ENCODE assay signal across 21 cellular contexts in genomic region chr15:64014995-64015394, GRCh38. TPM values are rescaled to one million over a fixed set of nuclear protein-coding genes. Genes with fewer than 3 reads are reported as not detected.
DNase-seq lines count a peak whose midpoint lies in the region; ATAC-seq and TF ChIP-seq lines count a peak whose summit lies in the region.
"Had no signal": no experiment of that assay in that cellular context is flagged by ENCODE, and none has a peak within 500 bp of the region (broad histone marks: within the 10 kb centered on the region; RNA-seq: fewer than 3 reads in every experiment).

No MANE protein-coding gene starts in this region.

- DNase-seq in NCI-H2196 (lab: John Stamatoyannopoulos, UW; ENCODE audit: unreplicated experiment), result peak; percentile 7
- DNase-seq in central memory CD8-positive, alpha-beta T cell (ENCODE audit: low spot score in 2 of 2), result no peak
- peak; percentile 82 to 90 (median 89) for DNase-seq in right lobe of liver
- DNase-seq in T-helper 1 cell, result no peak
- DNase-seq in NCI-H1092 (lab: John Stamatoyannopoulos, UW), result no peak
- DNase-seq: activated CD4-positive, alpha-beta memory T cell treated with anti-CD3 and anti-CD28 coated beads for 36 hours; activated naive CD4-positive, alpha-beta T cell treated with anti-CD3 and anti-CD28 coated beads, Interleukin-2, amount 10 ng/mL, durations not matched to agents 7 days and 5 days; activated T-cell treated with anti-CD3 and anti-CD28 coated beads for 4 hours; COR-L47; effector memory CD4-positive, alpha-beta T cell; H9; NCI-H187; NCI-H345; retina; SK-N-SH had no signal

- no peak for TF ChIP-seq CTCF in right lobe of liver (IDR thresholded peaks at IDR 0.05)

- H3K9me3 Mint-ChIP-seq in central memory CD8-positive, alpha-beta T cell, result no peaks in the 10 kb centered on the region
- no peaks in the 10 kb centered on the region for H3K9me3 Mint-ChIP-seq in stimulated activated memory B cell treated with anti-CD40 and anti-IgM and Interleukin-4, amounts not matched to agents 10 μg/mL and 1 μg/mL and 100 μg/mL, for 72 hours
- H3K9me3 Mint-ChIP-seq: activated CD4-positive, alpha-beta memory T cell treated with anti-CD3 and anti-CD28 coated beads for 36 hours; activated naive CD4-positive, alpha-beta T cell treated with anti-CD3 and anti-CD28 coated beads, Interleukin-2, amount 10 ng/mL, durations not matched to agents 7 days and 5 days; H9; WTC11 had no signal

- peaks cover 16% of the 10 kb centered on the region for H3K4me1 Mint-ChIP-seq in central memory CD8-positive, alpha-beta T cell
- H3K4me1 Mint-ChIP-seq in stimulated activated memory B cell treated with anti-CD40 and anti-IgM and Interleukin-4, amounts not matched to agents 10 μg/mL and 1 μg/mL and 100 μg/mL, for 72 hours, result peaks cover 31% of the 10 kb centered on the region

- no peaks in the 10 kb centered on the region for H3K36me3 ChIP-seq in right lobe of liver
- H3K36me3 ChIP-seq: ascending aorta, thoracic aorta had no signal

- ATAC-seq in central memory CD8-positive, alpha-beta T cell (replicated peaks; ENCODE audit: extremely low read depth, poor library complexity, severe bottlenecking), result no peak
- ATAC-seq in right lobe of liver, result peak; percentile 75 to 89 (median 84)
- ATAC-seq in stimulated activated memory B cell treated with anti-CD40 and anti-IgM and Interleukin-4, amounts not matched to agents 10 μg/mL and 1 μg/mL and 100 μg/mL, for 72 hours, result no peak
- ATAC-seq in GM18873 (IDR thresholded peaks at IDR 0.05; ENCODE audit: low FRiP score, unreplicated experiment), result no peak
- ATAC-seq: K562, WTC11 had no signal

- TF ChIP-seq POLR2A in right lobe of liver (IDR thresholded peaks at IDR 0.05), result no peak

- peaks cover 0 to 40% (median 11%) of the 10 kb centered on the region in 4 donors for H3K4me1 ChIP-seq in right lobe of liver
- H3K4me1 ChIP-seq: ascending aorta had no signal

- intact Hi-C loops in right lobe of liver (cut with DNase I), result no loop called here

- no peaks in the 10 kb centered on the region for H3K27me3 Mint-ChIP-seq in central memory CD8-positive, alpha-beta T cell
- H3K27me3 Mint-ChIP-seq in stimulated activated memory B cell treated with anti-CD40 and anti-IgM and Interleukin-4, amounts not matched to agents 10 μg/mL and 1 μg/mL and 100 μg/mL, for 72 hours, result no peaks in the 10 kb centered on the region
- H3K27me3 Mint-ChIP-seq: activated CD4-positive, alpha-beta memory T cell treated with anti-CD3 and anti-CD28 coated beads for 36 hours; activated naive CD4-positive, alpha-beta T cell treated with anti-CD3 and anti-CD28 coated beads, Interleukin-2, amount 10 ng/mL, durations not matched to agents 7 days and 5 days had no signal

- H3K27ac ChIP-seq in right lobe of liver, result peak overlapping the region in 1 of 3 donors; percentile 60
- H3K27ac ChIP-seq: ascending aorta, thoracic aorta had no signal

- H3K36me3 Mint-ChIP-seq in central memory CD8-positive, alpha-beta T cell (ENCODE audit: insufficient read depth), result peaks cover 7% of the 10 kb centered on the region
- no peaks in the 10 kb centered on the region for H3K36me3 Mint-ChIP-seq in stimulated activated memory B cell treated with anti-CD40 and anti-IgM and Interleukin-4, amounts not matched to agents 10 μg/mL and 1 μg/mL and 100 μg/mL, for 72 hours
- H3K36me3 Mint-ChIP-seq: activated CD4-positive, alpha-beta memory T cell treated with anti-CD3 and anti-CD28 coated beads for 36 hours; activated naive CD4-positive, alpha-beta T cell treated with anti-CD3 and anti-CD28 coated beads, Interleukin-2, amount 10 ng/mL, durations not matched to agents 7 days and 5 days; WTC11 had no signal

- H3K27me3 ChIP-seq in right lobe of liver, result no peaks in the 10 kb centered on the region
- H3K27me3 ChIP-seq: ascending aorta had no signal

- H3K9me3 ChIP-seq in right lobe of liver, result no peaks in the 10 kb centered on the region
- H3K9me3 ChIP-seq: ascending aorta, SK-N-SH, thoracic aorta had no signal

- no peak overlapping the region for H3K4me3 ChIP-seq in right lobe of liver
- H3K4me3 ChIP-seq: ascending aorta, K562, thoracic aorta had no signal

- H3K4me3 Mint-ChIP-seq in central memory CD8-positive, alpha-beta T cell, result no peak overlapping the region
- H3K4me3 Mint-ChIP-seq in stimulated activated memory B cell treated with anti-CD40 and anti-IgM and Interleukin-4, amounts not matched to agents 10 μg/mL and 1 μg/mL and 100 μg/mL, for 72 hours, result no peak overlapping the region
- H3K4me3 Mint-ChIP-seq: activated CD4-positive, alpha-beta memory T cell treated with anti-CD3 and anti-CD28 coated beads for 36 hours; activated naive CD4-positive, alpha-beta T cell treated with anti-CD3 and anti-CD28 coated beads, Interleukin-2, amount 10 ng/mL, durations not matched to agents 7 days and 5 days; H9; WTC11 had no signal

- WGBS in right lobe of liver (ENCODE audit: insufficient coverage, low coverage, low lambda C conversion rate, missing lambda C conversion rate), result 36% methylated on average over 2 of the region's 5 CpGs

- H3K27ac Mint-ChIP-seq in central memory CD8-positive, alpha-beta T cell (ENCODE audit: low read depth), result peak overlapping the region; percentile 1
- peak overlapping the region; percentile 10 for H3K27ac Mint-ChIP-seq in stimulated activated memory B cell treated with anti-CD40 and anti-IgM and Interleukin-4, amounts not matched to agents 10 μg/mL and 1 μg/mL and 100 μg/mL, for 72 hours
- H3K27ac Mint-ChIP-seq: activated CD4-positive, alpha-beta memory T cell treated with anti-CD3 and anti-CD28 coated beads for 36 hours; activated naive CD4-positive, alpha-beta T cell treated with anti-CD3 and anti-CD28 coated beads, Interleukin-2, amount 10 ng/mL, durations not matched to agents 7 days and 5 days; H9; WTC11 had no signal

RNA-seq across cellular contexts. Expression of gene DAPK2, which starts 31.3 kb away (rescaled TPM):
- total RNA-seq in right lobe of liver, result 10 to 100 TPM in 1 of 6 experiments, 1 to 10 TPM in 5; 1.5 to 11.5 (median 4.7) TPM

Comparison
In these comparisons a context has a peak if more than half of its experiments do, and no peak if none do; other contexts are left out.
1. DNase-seq: peak in NCI-H2196 (single experiment) and right lobe of liver (3 of 3); none in central memory CD8-positive, alpha-beta T cell (0 of 2), T-helper 1 cell (0 of 5) and NCI-H1092 (single experiment).
2. ATAC-seq: peak in right lobe of liver (4 of 4); none in central memory CD8-positive, alpha-beta T cell (single experiment), stimulated activated memory B cell treated with anti-CD40 and anti-IgM and Interleukin-4, amounts not matched to agents 10 μg/mL and 1 μg/mL and 100 μg/mL, for 72 hours (single experiment) and GM18873 (single experiment).